In the genomic region with DNA sequence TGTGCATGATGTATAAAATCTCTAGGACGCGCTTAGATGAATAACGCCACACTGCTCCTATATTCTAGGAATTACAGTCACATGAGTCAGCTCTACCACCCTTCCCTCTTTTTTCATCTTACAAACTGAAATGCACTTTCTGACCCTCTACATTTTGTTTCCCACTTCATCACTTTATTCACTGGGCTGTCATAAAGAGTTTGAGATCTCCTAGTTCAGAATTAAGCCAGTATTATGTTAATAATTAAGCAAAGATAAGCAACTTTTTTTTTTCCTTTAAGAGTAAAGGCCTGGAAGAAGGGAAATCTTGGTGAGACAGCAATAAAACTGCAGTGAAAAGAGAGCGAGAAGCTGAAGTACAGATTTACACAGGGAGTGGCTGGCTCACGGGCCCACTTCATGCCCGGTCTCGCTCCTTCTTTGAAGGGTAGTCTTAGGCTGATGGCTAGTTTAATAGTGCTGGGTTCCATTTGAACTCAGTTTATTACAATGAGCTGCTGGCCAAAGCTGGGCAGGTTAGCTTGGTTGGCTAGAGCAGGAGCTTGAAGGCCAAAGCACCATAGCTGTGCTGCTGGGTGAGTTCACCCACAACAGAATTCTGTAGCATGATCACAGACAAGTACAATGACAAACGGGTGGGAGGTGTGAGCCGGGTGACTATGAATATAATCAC, we compare ENCODE assay signal across 14 cellular contexts.
DNase-seq lines count a peak whose midpoint lies in the region; TF ChIP-seq lines count a peak whose summit lies in the region.
"Had no signal": no experiment of that assay in that cellular context is flagged by ENCODE, and none has a peak within 500 bp of the region (broad histone marks: within the 10 kb centered on the region; RNA-seq: fewer than 3 reads in every experiment).

No MANE protein-coding gene starts in this region.

- H3K4me2 ChIP-seq in neuronal stem cell (ENCODE audit: insufficient read depth, low read length, poor library complexity, severe bottlenecking), result no peak overlapping the region

- no peak overlapping the region for H2BK15ac ChIP-seq in neuronal stem cell (ENCODE audit: low read length)

- H3K9me3 ChIP-seq in neuronal stem cell (replicated peaks in 1 of 2; ENCODE audit: control insufficient read depth in 2 of 2, insufficient read depth in 1 of 2, low read depth in 1 of 2, low read length in 2 of 2) (no peaks in the 10 kb centered on the region), esophagus muscularis mucosa (no peaks in the 10 kb centered on the region)
- H3K9me3 ChIP-seq: upper lobe of left lung had no signal

- H3K27me3 ChIP-seq in neuronal stem cell (ENCODE audit: control insufficient read depth in 3 of 3, insufficient read depth in 3 of 3, low read depth in 1 of 3, low read length in 3 of 3) (no peaks in the 10 kb centered on the region), esophagus muscularis mucosa (no peaks in the 10 kb centered on the region)
- H3K27me3 ChIP-seq: upper lobe of left lung had no signal

- H3K27ac ChIP-seq in angular gyrus (ENCODE audit: low read depth, low read length) (peak overlapping the region; percentile 61), neuronal stem cell (replicated peaks; ENCODE audit: low read length) (no peak overlapping the region), esophagus muscularis mucosa (replicated peaks in 1 of 4) (no peak overlapping the region)

- H3K18ac ChIP-seq in neuronal stem cell (ENCODE audit: low read length), result peak overlapping the region; percentile 6

- no peak overlapping the region for H2AK5ac ChIP-seq in neuronal stem cell (ENCODE audit: low read depth, low read length)

- no peak overlapping the region for H3K23ac ChIP-seq in neuronal stem cell (ENCODE audit: low read depth, low read length, poor library complexity)

- H2BK5ac ChIP-seq in neuronal stem cell (ENCODE audit: low read length), result no peak overlapping the region

- no peak overlapping the region for H3K14ac ChIP-seq in neuronal stem cell (ENCODE audit: low read length)

- H3K4me1 ChIP-seq in neuronal stem cell (ENCODE audit: control insufficient read depth in 2 of 2, insufficient read depth in 1 of 2, low read depth in 1 of 2, low read length in 2 of 2) (peaks cover 0 to 8% of the 10 kb centered on the region in 2 donors), esophagus muscularis mucosa (no peaks in the 10 kb centered on the region)

- no peaks in the 10 kb centered on the region for H3K79me1 ChIP-seq in neuronal stem cell (ENCODE audit: low read depth, low read length)

- H2BK120ac ChIP-seq in neuronal stem cell (ENCODE audit: low read depth, low read length), result no peak overlapping the region

- no peak overlapping the region for H3K9ac ChIP-seq in neuronal stem cell (ENCODE audit: low read depth, low read length, poor library complexity)

- peak; percentile 32 for DNase-seq in Ammon's horn (ENCODE audit: low spot score)
- peak; percentile 45 for DNase-seq in glomerular visceral epithelial cell (ENCODE audit: extremely low spot score)
- no peak for DNase-seq in neuronal stem cell (ENCODE audit: low spot score)
- no peak for DNase-seq in esophagus muscularis mucosa (ENCODE audit: extremely low spot score)
- no peak for DNase-seq in NCI-H2196 treated with DMSO at 0.1 percent for 48 hours (lab: John Stamatoyannopoulos, UW; ENCODE audit: unreplicated experiment)
- no peak for DNase-seq in activated CD8-positive, alpha-beta memory T cell treated with anti-CD3 and anti-CD28 coated beads, Interleukin-2, amount 50 U/mL, for 48 hours
- no peak for DNase-seq in cerebellum (ENCODE audit: low spot score)
- DNase-seq: activated naive CD4-positive, alpha-beta T cell treated with Interleukin-2 at 50 U/mL for 16 hours; effector CD4-positive, alpha-beta T cell; foreskin melanocyte; H7; NCI-H2107 had no signal

- H4K91ac ChIP-seq in neuronal stem cell (ENCODE audit: low read depth, low read length, poor library complexity), result no peak overlapping the region

- no peak overlapping the region for H2BK12ac ChIP-seq in neuronal stem cell (ENCODE audit: low read length)

- no peak overlapping the region for H4K8ac ChIP-seq in neuronal stem cell (ENCODE audit: low read depth, low read length)

- H3K36me3 ChIP-seq in neuronal stem cell (replicated peaks in 1 of 2; ENCODE audit: control insufficient read depth in 2 of 2, insufficient read depth in 2 of 2, low read length in 2 of 2) (no peaks in the 10 kb centered on the region), esophagus muscularis mucosa (no peaks in the 10 kb centered on the region)
- H3K36me3 ChIP-seq: upper lobe of left lung had no signal

- no peak overlapping the region for H2AFZ ChIP-seq in neuronal stem cell (ENCODE audit: low read length)

- TF ChIP-seq EP300 in esophagus muscularis mucosa (IDR thresholded peaks at IDR 0.05), result no peak

- TF ChIP-seq POLR2A in esophagus muscularis mucosa (IDR thresholded peaks at IDR 0.05; ENCODE audit: low read depth), result no peak

- no CpG with 5 or more reads among the region's 9 CpGs for WGBS in neuronal stem cell (ENCODE audit: extremely low coverage in 2 of 2, insufficient read length in 2 of 2, insufficient replicate concordance in 1 of 2), 2 donors
- 89% methylated on average over 9 of the region's 9 CpGs for WGBS in esophagus muscularis mucosa

- H3K4ac ChIP-seq in neuronal stem cell (ENCODE audit: low read length), result no peak overlapping the region

- H3K4me3 ChIP-seq in neuronal stem cell (ENCODE audit: low read length in 2 of 2), result no peak overlapping the region
- no peak overlapping the region for H3K4me3 ChIP-seq in esophagus muscularis mucosa
- H3K4me3 ChIP-seq: upper lobe of left lung had no signal

- intact Hi-C loops in esophagus muscularis mucosa (cut with DNase I), result no loop called here

- TF ChIP-seq CTCF in esophagus muscularis mucosa (IDR thresholded peaks at IDR 0.05), result no peak

Comparison
In these comparisons a context has a peak if more than half of its experiments do, and no peak if none do; other contexts are left out.
1. DNase-seq: peak in Ammon's horn (single experiment) and glomerular visceral epithelial cell (single experiment); none in neuronal stem cell (single experiment), esophagus muscularis mucosa (single experiment), NCI-H2196 treated with DMSO at 0.1 percent for 48 hours (single experiment), activated CD8-positive, alpha-beta memory T cell treated with anti-CD3 and anti-CD28 coated beads, Interleukin-2, amount 50 U/mL, for 48 hours (single experiment) and cerebellum (single experiment).